Comparison of ENCODE assay signal across 8 cellular contexts in genomic region chr4:8241895-8242696, GRCh38. TPM values are rescaled to one million over a fixed set of nuclear protein-coding genes. Genes with fewer than 3 reads are reported as not detected.
A peak's percentile ranks its signal among the peaks of the same experiment; 100 is the strongest.
DNase-seq lines count a peak whose midpoint lies in the region; ATAC-seq and TF ChIP-seq lines count a peak whose summit lies in the region.

No MANE protein-coding gene starts in this region.

- DNase-seq in A673 (ENCODE audit: low spot score) (peak; percentile 86), NCI-H748 treated with DMSO at 0.1 percent for 48 hours (lab: John Stamatoyannopoulos, UW) (peak; percentile 10), epidermal melanocyte (ENCODE audit: insufficient read length, low spot score) (peak; percentile 99), myocyte (ENCODE audit: low read depth) (peak; percentile 96)
- peak; percentile 56 for DNase-seq in activated CD8-positive, alpha-beta memory T cell treated with anti-CD3 and anti-CD28 coated beads, Interleukin-2, amount 50 U/mL, for 24 hours (ENCODE audit: extremely low read depth)
- DNase-seq in stimulated activated CD8-positive, alpha-beta memory T cell treated with anti-CD3 and anti-CD28 coated beads, Interleukin-4, amount 100 ng/mL, for 24 hours (ENCODE audit: low read depth), result peak; percentile 79

- CTCF ChIA-PET in A673 (lab: Charles Lee), result interaction anchor here (0.7 to 1.7 kb wide), 8 partner anchors 25 to 187 kb away, joined by 3 to 11 read pairs (median 5); no protein-coding TSS in a partner anchor

- no peak overlapping the region for H3K4me3 ChIP-seq in A673 (ENCODE audit: low read depth, low read length, poor library complexity, severe bottlenecking)

- POLR2A ChIA-PET in A673 (lab: Charles Lee; ENCODE audit: low non-redundant PET), result no interaction called here

- H3K4me1 ChIP-seq in A673 (ENCODE audit: insufficient read depth, low read length, poor library complexity, severe bottlenecking), result no peaks in the 10 kb centered on the region

- ATAC-seq in GM18505 (IDR thresholded peaks at IDR 0.05; ENCODE audit: unreplicated experiment), result peak; percentile 55
- peak; percentile 65 for ATAC-seq in HG03378 (IDR thresholded peaks at IDR 0.05; ENCODE audit: unreplicated experiment)

- no peaks in the 10 kb centered on the region for H3K36me3 ChIP-seq in A673 (ENCODE audit: insufficient read depth, low read length, poor library complexity, severe bottlenecking)

- TF ChIP-seq POLR2A in GM18505 (IDR thresholded peaks at IDR 0.05; ENCODE audit: borderline replicate concordance, extremely low read depth, insufficient read depth, insufficient read length), result no peak

- no TSS peak for BruUV-seq in A673 (replicated peaks; lab: Mats Ljungman, UMichigan)

- peak; percentile 96 for TF ChIP-seq CTCF in A673 (conservative IDR thresholded peaks at IDR 0.05; ENCODE audit: low read depth, low read length)

- no peak overlapping the region for H3K27ac ChIP-seq in A673 (ENCODE audit: low read depth, low read length, poor library complexity, severe bottlenecking)

- H3K27me3 ChIP-seq in A673 (replicated peaks; ENCODE audit: insufficient read depth, low read depth, low read length, poor library complexity), result no peaks in the 10 kb centered on the region

- intact Hi-C loops in A673 (cut with micrococcal nuclease; ENCODE audit: unreplicated experiment), result loop anchor here (1.0 kb wide), 2 partner anchors 161 to 352 kb away; no protein-coding TSS in a partner anchor

- H3K9me3 ChIP-seq in A673 (ENCODE audit: low read depth, low read length, poor library complexity, severe bottlenecking), result no peaks in the 10 kb centered on the region

RNA-seq across cellular contexts. Expression of gene HTRA3, which starts 27.5 kb away (rescaled TPM):
- total RNA-seq in A673 (2021) (0.64 and 1.4 TPM in 2 replicates), myocyte (35.0 and 49.3 TPM in 2 replicates)
- 13.0 TPM for polyA plus RNA-seq in myocyte (2012)

RNA-seq across cellular contexts. Expression of gene SH3TC1, which starts 43.0 kb away (rescaled TPM):
- 0.71 and 2.7 TPM in 2 replicates for total RNA-seq in A673 (2021)
- 0.68 and 0.94 TPM in 2 replicates for total RNA-seq in myocyte
- polyA plus RNA-seq in myocyte (2012), result 0.29 TPM

Comparison
In these comparisons a context has a peak if more than half of its experiments do, and no peak if none do; other contexts are left out.
1. DNase-seq: peak in every context shown above with its lines; median percentile 99 in epidermal melanocyte; 96 in myocyte; 86 in A673; 79 in stimulated activated CD8-positive, alpha-beta memory T cell treated with anti-CD3 and anti-CD28 coated beads, Interleukin-4, amount 100 ng/mL, for 24 hours; 56 in activated CD8-positive, alpha-beta memory T cell treated with anti-CD3 and anti-CD28 coated beads, Interleukin-2, amount 50 U/mL, for 24 hours; 10 in NCI-H748 treated with DMSO at 0.1 percent for 48 hours.
2. RNA of gene HTRA3, which starts 27.5 kb away (total RNA-seq): 35.0 to 49.3 TPM in myocyte; 0.64 to 1.4 TPM in A673; every median in the first group is over 10 times any median in the second.